ENCODE assay signal across 23 cellular contexts in the genomic region with DNA sequence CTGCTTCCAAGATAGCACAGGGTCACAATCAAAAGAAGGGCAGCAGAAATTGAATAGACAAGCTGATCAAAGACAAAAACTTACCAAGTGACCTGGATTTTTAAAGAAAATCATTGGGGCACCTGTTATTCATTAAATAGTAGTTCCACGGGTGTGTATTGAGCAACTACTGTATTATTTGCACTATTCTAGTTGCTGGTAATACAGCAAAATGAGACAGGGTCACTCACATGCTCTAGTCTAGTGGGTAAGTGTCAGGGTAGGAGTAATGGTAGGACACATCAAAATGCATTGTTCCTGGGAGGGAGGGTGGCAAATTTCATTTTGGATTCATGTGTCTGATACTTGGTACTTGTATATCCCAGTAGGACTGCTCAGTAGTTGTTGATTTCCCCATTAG.
"Had no signal": no experiment of that assay in that cellular context is flagged by ENCODE, and none has a peak within 500 bp of the region (broad histone marks: within the 10 kb centered on the region; RNA-seq: fewer than 3 reads in every experiment).

No MANE protein-coding gene starts in this region.

- DNase-seq: colonic mucosa; cortex of kidney; dermis blood vessel endothelial cell; dorsolateral prefrontal cortex; effector CD4-positive, alpha-beta T cell; effector CD8-positive, alpha-beta T cell; effector memory CD4-positive, alpha-beta T cell; effector memory CD8-positive, alpha-beta T cell; endodermal cell; erythroblast; foreskin fibroblast; foreskin keratinocyte; foreskin melanocyte; gastrocnemius medialis; glutamatergic neuron; head of caudate nucleus; heart left ventricle had no signal

- ATAC-seq: effector memory CD8-positive, alpha-beta T cell; esophagus mucosa; foreskin keratinocyte; gastrocnemius medialis; gastroesophageal sphincter; heart left ventricle had no signal

- H3K9me3 Mint-ChIP-seq: dendritic cell treated with granulocyte-macrophage colony-stimulating factor and Interleukin-4, amounts not matched to agents 40 ng/mL and 50 ng/mL, for 4 days; effector memory CD8-positive, alpha-beta T cell; endodermal cell had no signal

- H3K9me3 ChIP-seq: colonic mucosa, esophagus muscularis mucosa, gastrocnemius medialis, gastroesophageal sphincter, heart left ventricle had no signal

- H3K4me1 ChIP-seq: colonic mucosa, esophagus muscularis mucosa, foreskin keratinocyte, gastrocnemius medialis, gastroesophageal sphincter, heart left ventricle had no signal

- H3K27ac Mint-ChIP-seq: dendritic cell treated with granulocyte-macrophage colony-stimulating factor and Interleukin-4, amounts not matched to agents 40 ng/mL and 50 ng/mL, for 4 days; effector memory CD8-positive, alpha-beta T cell; endodermal cell had no signal

- H3K27ac ChIP-seq: colonic mucosa, coronary artery, dorsolateral prefrontal cortex, epithelial cell of prostate, esophagus muscularis mucosa, foreskin keratinocyte, gastrocnemius medialis, gastroesophageal sphincter, heart left ventricle had no signal

- H3K4me3 ChIP-seq: colonic mucosa, coronary artery, dorsolateral prefrontal cortex, esophagus muscularis mucosa, gastrocnemius medialis, gastroesophageal sphincter, heart left ventricle had no signal

- H3K36me3 ChIP-seq: colonic mucosa, esophagus muscularis mucosa, gastrocnemius medialis, gastroesophageal sphincter, heart left ventricle had no signal

- H3K4me3 Mint-ChIP-seq: dendritic cell treated with granulocyte-macrophage colony-stimulating factor and Interleukin-4, amounts not matched to agents 40 ng/mL and 50 ng/mL, for 4 days; effector memory CD8-positive, alpha-beta T cell; endodermal cell had no signal

- H3K27me3 ChIP-seq: colonic mucosa, esophagus muscularis mucosa, gastrocnemius medialis, gastroesophageal sphincter, heart left ventricle had no signal
